ENCODE assay signal across 20 cellular contexts in the genomic region with DNA sequence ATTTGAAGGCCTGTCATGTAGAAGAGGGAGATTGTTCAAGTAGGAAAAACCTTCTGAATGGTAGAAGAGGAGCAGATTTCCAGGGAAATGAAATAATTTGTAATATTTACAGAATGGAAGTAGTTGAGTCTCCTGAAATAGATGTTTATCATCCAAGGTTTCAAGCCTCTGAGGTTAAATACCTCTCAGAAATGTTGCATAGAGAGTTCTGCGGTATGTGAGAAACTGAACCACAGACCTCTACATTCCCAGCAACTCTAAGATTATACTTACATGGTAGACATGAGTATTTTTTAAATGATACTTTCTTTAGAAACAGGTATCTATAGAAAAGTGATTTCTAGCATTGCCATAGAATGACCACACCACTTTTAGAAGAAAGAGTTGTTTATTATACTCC.
DNase-seq lines count a peak whose midpoint lies in the region; ATAC-seq, FAIRE-seq and TF ChIP-seq lines count a peak whose summit lies in the region.
"Had no signal": no experiment of that assay in that cellular context is flagged by ENCODE, and none has a peak within 500 bp of the region (broad histone marks: within the 10 kb centered on the region; RNA-seq: fewer than 3 reads in every experiment).

No MANE protein-coding gene starts in this region.

- DNase-seq in MM.1S (peak; percentile 43), K562 (ENCODE audit: extremely low read depth in 1 of 4, low spot score in 3 of 4) (no peak), keratinocyte (ENCODE audit: low read depth, low spot score) (no peak), NCI-H2081 treated with DMSO at 0.1 percent for 48 hours (lab: John Stamatoyannopoulos, UW) (no peak), left ventricle myocardium superior (no peak), islet precursor cell (no peak)
- DNase-seq: DMS 273 treated with DMSO at 0.1 percent for 48 hours, H7, NCI-H1417 treated with DMSO at 0.1 percent for 48 hours, NCI-H2029 treated with DMSO at 0.1 percent for 48 hours, NCI-H510A treated with DMSO at 0.1 percent for 48 hours, NCI-H82 had no signal

- TF ChIP-seq RAD21 in K562 (CRISPR knock-in tag; conservative IDR thresholded peaks at IDR 0.05 in 1 of 2, IDR thresholded peaks at IDR 0.05 in 1 of 2), result no peak

- ATAC-seq in K562, result no peak
- ATAC-seq in HG03571 (IDR thresholded peaks at IDR 0.05; ENCODE audit: unreplicated experiment), result no peak
- ATAC-seq in left ventricle myocardium superior, result no peak
- ATAC-seq: Right ventricle myocardium inferior had no signal

- dilution Hi-C loops in keratinocyte (cut with MboI; ENCODE audit: extremely low pct_ligation_motif_present, low sequenced_read_pairs), result no loop called here

- in situ Hi-C loops in K562 (cut with MboI), result no loop called here

- H3K79me2 ChIP-seq in ACC112 (ENCODE audit: control insufficient read depth, insufficient read depth, low read length, unreplicated experiment) (no peaks in the 10 kb centered on the region), MM.1S (ENCODE audit: low read length) (no peaks in the 10 kb centered on the region), K562 (ENCODE audit: control insufficient read depth, insufficient read depth, low read length) (no peaks in the 10 kb centered on the region), keratinocyte (ENCODE audit: control insufficient read depth, insufficient read depth, low read length) (no peaks in the 10 kb centered on the region)

- H3K27me3 ChIP-seq in ACC112 (ENCODE audit: insufficient read depth, low read length), result no peaks in the 10 kb centered on the region
- no peaks in the 10 kb centered on the region for H3K27me3 ChIP-seq in MM.1S (replicated peaks; ENCODE audit: insufficient read depth, low read length)
- H3K27me3 ChIP-seq in K562 (ENCODE audit: control insufficient read depth in 2 of 2, insufficient read depth in 2 of 2, low read length in 2 of 2), result no peaks in the 10 kb centered on the region
- no peaks in the 10 kb centered on the region for H3K27me3 ChIP-seq in keratinocyte (ENCODE audit: control insufficient read depth, extremely low read depth, insufficient read depth, low read length)

- H3K9ac ChIP-seq in MM.1S (ENCODE audit: low read length) (no peak overlapping the region), K562 (ENCODE audit: insufficient read depth in 1 of 2, low read depth in 2 of 2, low read length in 2 of 2) (no peak overlapping the region), keratinocyte (ENCODE audit: control insufficient read depth, extremely low read depth, insufficient read depth, low read length) (no peak overlapping the region)

- H3K36me3 ChIP-seq in ACC112 (ENCODE audit: insufficient read depth, low read length), result no peaks in the 10 kb centered on the region
- H3K36me3 ChIP-seq in MM.1S (replicated peaks; ENCODE audit: insufficient read depth, low read length), result no peaks in the 10 kb centered on the region
- no peaks in the 10 kb centered on the region for H3K36me3 ChIP-seq in K562 (ENCODE audit: control insufficient read depth, insufficient read depth, low read length)
- H3K36me3 ChIP-seq in keratinocyte (ENCODE audit: control insufficient read depth in 2 of 2, extremely low read depth in 1 of 2, insufficient read depth in 2 of 2, low read length in 2 of 2), result no peaks in the 10 kb centered on the region

- H2AFZ ChIP-seq in ACC112 (ENCODE audit: low read length, unreplicated experiment) (peak overlapping the region; percentile 92), MM.1S (ENCODE audit: low read length) (no peak overlapping the region), K562 (ENCODE audit: low read depth, low read length) (0 out of 2 replicates have a peak overlapping the region, but pooled peaks have one; percentile 35), keratinocyte (ENCODE audit: control insufficient read depth, low read length) (peak overlapping the region; percentile 54)

- H3K4me3 ChIP-seq in ACC112 (ENCODE audit: low read depth, low read length), result 0 out of 2 replicates have a peak overlapping the region, but pooled peaks have one; percentile 10
- H3K4me3 ChIP-seq in MM.1S (ENCODE audit: low read length), result no peak overlapping the region
- H3K4me3 ChIP-seq in K562, result no peak overlapping the region
- no peak overlapping the region for H3K4me3 ChIP-seq in keratinocyte (ENCODE audit: control insufficient read depth in 2 of 3, extremely low read depth in 1 of 3, insufficient read depth in 2 of 3, low read depth in 1 of 3, low read length in 3 of 3)
- H3K4me3 ChIP-seq: SK-N-MC had no signal

- 71% methylated on average over 1 of the region's 1 CpG for WGBS in K562 (ENCODE audit: insufficient coverage, low coverage, missing lambda C conversion rate)

- H3K4me1 ChIP-seq in ACC112 (ENCODE audit: control insufficient read depth, insufficient read depth, low read length, unreplicated experiment) (peaks cover 38% of the 10 kb centered on the region), MM.1S (ENCODE audit: low read length) (peaks cover 15% of the 10 kb centered on the region), K562 (replicated peaks in 1 of 2; ENCODE audit: control insufficient read depth in 2 of 2, insufficient read depth in 2 of 2, low read length in 2 of 2) (no peaks in the 10 kb centered on the region; a peak in 2 of 5 replicates), keratinocyte (ENCODE audit: control insufficient read depth, extremely low read depth, insufficient read depth, low read length) (peaks cover 18% of the 10 kb centered on the region)

- BruUV-seq in K562 (replicated peaks; lab: Mats Ljungman, UMichigan), result no TSS peak

- peak overlapping the region; percentile 29 for H3K4me2 ChIP-seq in MM.1S (ENCODE audit: low read depth, low read length)
- H3K4me2 ChIP-seq in K562 (ENCODE audit: insufficient read depth, low read length), result no peak overlapping the region
- peak overlapping the region; percentile 38 for H3K4me2 ChIP-seq in keratinocyte (ENCODE audit: control insufficient read depth, extremely low read depth, insufficient read depth, low read depth, low read length)

- no peak for TF ChIP-seq EP300 in K562 (IDR thresholded peaks at IDR 0.05; ENCODE audit: low read length)

- H3K9me3 ChIP-seq in MM.1S (replicated peaks; ENCODE audit: insufficient read depth, low read length), result no peaks in the 10 kb centered on the region
- no peaks in the 10 kb centered on the region for H3K9me3 ChIP-seq in K562 (replicated peaks; ENCODE audit: control insufficient read depth, insufficient read depth, low read depth, low read length)
- no peaks in the 10 kb centered on the region for H3K9me3 ChIP-seq in keratinocyte (ENCODE audit: control insufficient read depth, low read depth, low read length)

- peaks cover 9% of the 10 kb centered on the region for H3F3A ChIP-seq in MM.1S (ENCODE audit: insufficient read depth, low read length)

- no peak for TF ChIP-seq POLR2A in K562 (conservative IDR thresholded peaks at IDR 0.05)

- H3K27ac ChIP-seq in ACC112 (ENCODE audit: low read depth, low read length), result peak overlapping the region; percentile 75
- peak overlapping the region; percentile 53; the same call in 1 of the 2 replicates for H3K27ac ChIP-seq in MM.1S (ENCODE audit: low read length)
- no peak overlapping the region for H3K27ac ChIP-seq in K562 (ENCODE audit: extremely low read depth, low read depth, low read length)
- peak overlapping the region; percentile 63 for H3K27ac ChIP-seq in keratinocyte (ENCODE audit: control insufficient read depth, insufficient read depth, low read length)
- H3K27ac ChIP-seq: C4-2B, SK-N-MC had no signal

- FAIRE-seq in K562 (lab: Jason Lieb, UNC), result no peak
- FAIRE-seq in keratinocyte (lab: Jason Lieb, UNC), result peak; percentile 17
- FAIRE-seq: A204.1, GM12892, HTR-8/SVneo had no signal

- intact Hi-C loops in K562 (cut with micrococcal nuclease) (no loop called here), left ventricle myocardium superior (cut with micrococcal nuclease) (no loop called here)

- no peaks in the 10 kb centered on the region for H4K20me1 ChIP-seq in MM.1S (ENCODE audit: insufficient read depth, low read length)
- no peaks in the 10 kb centered on the region for H4K20me1 ChIP-seq in K562 (replicated peaks; ENCODE audit: control insufficient read depth, insufficient read depth, low read length)
- H4K20me1 ChIP-seq in keratinocyte (ENCODE audit: control insufficient read depth, extremely low read depth, insufficient read depth, low read length), result no peaks in the 10 kb centered on the region

- H3K9me2 ChIP-seq in MM.1S (replicated peaks; ENCODE audit: insufficient read depth, low read length), result no peaks in the 10 kb centered on the region

- POLR2A ChIA-PET in K562 (lab: Yijun Ruan, JAX), result no interaction called here

- TF ChIP-seq CTCF in MM.1S (IDR thresholded peaks at IDR 0.05; ENCODE audit: low read length) (no peak), K562 (IDR thresholded peaks at IDR 0.05 in 2 of 3, conservative IDR thresholded peaks at IDR 0.05 in 1 of 3; ENCODE audit: insufficient read depth in 2 of 3, low read depth in 1 of 3, low read length in 3 of 3) (no peak), keratinocyte (optimal IDR thresholded peaks at IDR 0.05 in 1 of 3, IDR thresholded peaks at IDR 0.05 in 1 of 3, conservative IDR thresholded peaks at IDR 0.05 in 1 of 3; ENCODE audit: extremely low read depth in 1 of 3, insufficient read depth in 2 of 3, low read length in 3 of 3) (no peak)

- CTCF ChIA-PET in K562 (lab: Yijun Ruan, JAX; ENCODE audit: low intra/inter-chr PET ratio), result no interaction called here

- H3K9me1 ChIP-seq in K562 (ENCODE audit: control insufficient read depth, insufficient read depth, low read length) (no peaks in the 10 kb centered on the region), keratinocyte (ENCODE audit: control insufficient read depth, extremely low read depth, insufficient read depth, low read length) (no peaks in the 10 kb centered on the region)

TF ChIP-seq in K562, 482 proteins besides CTCF, POLR2A, EP300 and RAD21 (continues in another document):
- TF ChIP-seq, protein P1, sequence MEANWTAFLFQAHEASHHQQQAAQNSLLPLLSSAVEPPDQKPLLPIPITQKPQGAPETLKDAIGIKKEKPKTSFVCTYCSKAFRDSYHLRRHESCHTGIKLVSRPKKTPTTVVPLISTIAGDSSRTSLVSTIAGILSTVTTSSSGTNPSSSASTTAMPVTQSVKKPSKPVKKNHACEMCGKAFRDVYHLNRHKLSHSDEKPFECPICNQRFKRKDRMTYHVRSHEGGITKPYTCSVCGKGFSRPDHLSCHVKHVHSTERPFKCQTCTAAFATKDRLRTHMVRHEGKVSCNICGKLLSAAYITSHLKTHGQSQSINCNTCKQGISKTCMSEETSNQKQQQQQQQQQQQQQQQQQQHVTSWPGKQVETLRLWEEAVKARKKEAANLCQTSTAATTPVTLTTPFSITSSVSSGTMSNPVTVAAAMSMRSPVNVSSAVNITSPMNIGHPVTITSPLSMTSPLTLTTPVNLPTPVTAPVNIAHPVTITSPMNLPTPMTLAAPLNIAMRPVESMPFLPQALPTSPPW (CRISPR knock-in tag; IDR thresholded peaks at IDR 0.05), result no peak
- no peak for TF ChIP-seq ETV6 (IDR thresholded peaks at IDR 0.05; ENCODE audit: borderline replicate concordance in 1 of 2, low read depth in 2 of 2, low read length in 1 of 2)
- TF ChIP-seq ETV6 (CRISPR knock-in tag; IDR thresholded peaks at IDR 0.05; ENCODE audit: borderline replicate concordance), result no peak
- no peak for TF ChIP-seq NFIX (CRISPR knock-in tag; IDR thresholded peaks at IDR 0.05; ENCODE audit: low read depth)
- no peak for TF ChIP-seq EZH2 (IDR thresholded peaks at IDR 0.05; ENCODE audit: borderline replicate concordance, low read depth, low read length)
